ENCODE assay signal across 8 cellular contexts in genomic region chr1:55150880-55151582, GRCh38.
DNase-seq lines count a peak whose midpoint lies in the region; ATAC-seq and TF ChIP-seq lines count a peak whose summit lies in the region.

No MANE protein-coding gene starts in this region.

- H3K27ac ChIP-seq in effector memory CD4-positive, alpha-beta T cell (ENCODE audit: insufficient read depth, low read length, poor library complexity, severe bottlenecking) = peak overlapping the region; percentile 50

- H3K36me3 Mint-ChIP-seq in CD14-positive monocyte = peaks cover 35 to 39% of the 10 kb centered on the region in 2 donors

- no peaks in the 10 kb centered on the region for H3K9me3 ChIP-seq in effector memory CD4-positive, alpha-beta T cell (ENCODE audit: control insufficient read depth, low read length)

- peaks cover 14% of the 10 kb centered on the region for H3K4me1 ChIP-seq in effector memory CD4-positive, alpha-beta T cell (ENCODE audit: control insufficient read depth, insufficient read depth, low read length, poor library complexity, severe bottlenecking)

- no peaks in the 10 kb centered on the region for H3K27me3 ChIP-seq in effector memory CD4-positive, alpha-beta T cell (replicated peaks; ENCODE audit: control insufficient read depth, insufficient read depth, low read length, poor library complexity, severe bottlenecking)

- peaks cover 35% of the 10 kb centered on the region for H3K4me1 Mint-ChIP-seq in CD14-positive monocyte

- peak overlapping the region; percentile 35 for H3K4me3 ChIP-seq in effector memory CD4-positive, alpha-beta T cell (ENCODE audit: insufficient read depth, low read depth, low read length, poor library complexity, severe bottlenecking)

- no peaks in the 10 kb centered on the region for H3K27me3 Mint-ChIP-seq in CD14-positive monocyte (ENCODE audit: low read depth in 3 of 3)

- H3K27ac Mint-ChIP-seq in CD14-positive monocyte = peak overlapping the region; percentile 76 to 96 (median 87)

- peaks cover 36% of the 10 kb centered on the region for H3K36me3 ChIP-seq in effector memory CD4-positive, alpha-beta T cell (ENCODE audit: control insufficient read depth, insufficient read depth, low read length)

- TF ChIP-seq CTCF in CD14-positive monocyte (IDR thresholded peaks at IDR 0.05) = no peak

- H3K4me3 Mint-ChIP-seq in CD14-positive monocyte = peak overlapping the region; percentile 39 to 54

- H3K9me3 Mint-ChIP-seq in CD14-positive monocyte = no peaks in the 10 kb centered on the region

- ATAC-seq in GM19351 (IDR thresholded peaks at IDR 0.05; ENCODE audit: unreplicated experiment) = peak; percentile 99
- ATAC-seq in HG03439 (IDR thresholded peaks at IDR 0.05; ENCODE audit: unreplicated experiment) = peak; percentile 58

- DNase-seq in CD14-positive monocyte (ENCODE audit: low spot score) (no peak), NCI-H2029 treated with DMSO at 0.1 percent for 48 hours (lab: John Stamatoyannopoulos, UW) (no peak), NCI-H526 treated with DMSO at 0.1 percent for 48 hours (lab: John Stamatoyannopoulos, UW) (no peak), A172 (ENCODE audit: low spot score) (no peak), HuH-7 (ENCODE audit: low spot score) (no peak)
- DNase-seq in effector memory CD4-positive, alpha-beta T cell = no peak

- intact Hi-C loops in CD14-positive monocyte (cut with micrococcal nuclease) = no loop called here
